ENCODE assay signal across 1 cellular context in genomic region chr19:46953955-46954501, GRCh38.
A peak's percentile ranks its signal among the peaks of the same experiment; 100 is the strongest.
TF ChIP-seq lines count a peak whose summit lies in the region.

No MANE protein-coding gene starts in this region.

TF ChIP-seq in HepG2, 621 proteins besides CTCF, POLR2A, EP300 and RAD21 (continued from another document):
- TF ChIP-seq ZNF276 (CRISPR knock-in tag; IDR thresholded peaks at IDR 0.05; ENCODE audit: low read depth): 0 out of 2 replicates have a peak, but pooled peaks have one; percentile 35
- peak; percentile 73; the same call in 1 of the 2 replicates for TF ChIP-seq SSRP1 (CRISPR knock-in tag; IDR thresholded peaks at IDR 0.05)
- no peak for TF ChIP-seq ZFP36L2 (CRISPR knock-in tag; IDR thresholded peaks at IDR 0.05)
- TF ChIP-seq ZNF136 (CRISPR knock-in tag; IDR thresholded peaks at IDR 0.05; ENCODE audit: low read depth): no peak
- TF ChIP-seq MAX (IDR thresholded peaks at IDR 0.05): peak; percentile 29
- TF ChIP-seq ZNF598 (CRISPR knock-in tag; IDR thresholded peaks at IDR 0.05; ENCODE audit: borderline replicate concordance): 0 out of 2 replicates have a peak, but pooled peaks have one; percentile 56
- 0 out of 2 replicates have a peak, but pooled peaks have one; percentile 18 for TF ChIP-seq SALL2 (CRISPR knock-in tag; IDR thresholded peaks at IDR 0.05)
- TF ChIP-seq KLF11 (CRISPR knock-in tag; IDR thresholded peaks at IDR 0.05): no peak
- 0 out of 2 replicates have a peak, but pooled peaks have one; percentile 32 for TF ChIP-seq ZNF44 (CRISPR knock-in tag; IDR thresholded peaks at IDR 0.05)
- TF ChIP-seq ZNF382 (CRISPR knock-in tag; IDR thresholded peaks at IDR 0.05; ENCODE audit: borderline replicate concordance): no peak
- TF ChIP-seq ZNF414 (CRISPR knock-in tag; IDR thresholded peaks at IDR 0.05): no peak
- peak; percentile 100 for TF ChIP-seq ZNF564 (CRISPR knock-in tag; IDR thresholded peaks at IDR 0.05)
- no peak for TF ChIP-seq ZNF557 (CRISPR knock-in tag; IDR thresholded peaks at IDR 0.05)
- TF ChIP-seq ZNF800 (CRISPR knock-in tag; IDR thresholded peaks at IDR 0.05): no peak
- 0 out of 2 replicates have a peak, but pooled peaks have one; percentile 12 for TF ChIP-seq AKAP8 (CRISPR knock-in tag; IDR thresholded peaks at IDR 0.05)
- TF ChIP-seq ZNF574 (CRISPR knock-in tag; IDR thresholded peaks at IDR 0.05): peak; percentile 39; the same call in 1 of the 2 replicates
- no peak for TF ChIP-seq YEATS4 (CRISPR knock-in tag; IDR thresholded peaks at IDR 0.05; ENCODE audit: borderline replicate concordance)
- no peak for TF ChIP-seq ZBTB43 (CRISPR knock-in tag; conservative IDR thresholded peaks at IDR 0.05)
- TF ChIP-seq MEIS1 (CRISPR knock-in tag; IDR thresholded peaks at IDR 0.05; ENCODE audit: borderline replicate concordance): no peak
- no peak for TF ChIP-seq TEAD3 (CRISPR knock-in tag; optimal IDR thresholded peaks at IDR 0.05; ENCODE audit: borderline replicate concordance)
- TF ChIP-seq ZNF619 (CRISPR knock-in tag; IDR thresholded peaks at IDR 0.05): no peak
- TF ChIP-seq ZNF33B (CRISPR knock-in tag; IDR thresholded peaks at IDR 0.05): peak; percentile 64; the same call in 1 of the 2 replicates
- TF ChIP-seq HIC2 (CRISPR knock-in tag; IDR thresholded peaks at IDR 0.05; ENCODE audit: low read depth): 0 out of 2 replicates have a peak, but pooled peaks have one; percentile 12
- peak; percentile 60; the same call in 1 of the 2 replicates for TF ChIP-seq DMAP1 (CRISPR knock-in tag; IDR thresholded peaks at IDR 0.05)
- no peak for TF ChIP-seq ZFAT (CRISPR knock-in tag; conservative IDR thresholded peaks at IDR 0.05)
- TF ChIP-seq ZNF350 (CRISPR knock-in tag; IDR thresholded peaks at IDR 0.05; ENCODE audit: borderline replicate concordance, low read depth): peak; percentile 47; the same call in 1 of the 2 replicates
TF ChIP-seq in HepG2: peak in this region for 18.
